In genomic region chr2:45085487-45085886, GRCh38 we compare ENCODE assay signal across 25 cellular contexts.
"Had no signal": no experiment of that assay in that cellular context is flagged by ENCODE, and none has a peak within 500 bp of the region (broad histone marks: within the 10 kb centered on the region; RNA-seq: fewer than 3 reads in every experiment).

No MANE protein-coding gene starts in this region.

- H3K4me1 ChIP-seq: SJSA1 had no signal

- H3K27me3 ChIP-seq: brain microvascular endothelial cell, cardiac muscle cell, MG63, SJSA1 had no signal

- H3K36me3 ChIP-seq: brain microvascular endothelial cell, cardiac muscle cell, MG63, SJSA1 had no signal

- H3K4me2 ChIP-seq: KMS-11 had no signal

- H3K9ac ChIP-seq: KMS-11 had no signal

- H3K4me3 ChIP-seq: cardiac muscle cell, MG63, SJSA1 had no signal

- DNase-seq: activated CD4-positive, alpha-beta memory T cell treated with anti-CD3 and anti-CD28 coated beads, Interleukin-2, amount 10 ng/mL, durations not matched to agents 7 days and 5 days; activated CD4-positive, alpha-beta T cell treated with anti-CD3 and anti-CD28 coated beads, Interleukin-2, amount 10 ng/mL, durations not matched to agents 7 days and 5 days; activated CD4-positive, CD25-positive, alpha-beta regulatory T cell; activated gamma-delta T cell; activated naive CD4-positive, alpha-beta T cell treated with anti-CD3 and anti-CD28 coated beads, Interleukin-2, amount 10 ng/mL, durations not matched to agents 7 days and 5 days; activated naive CD8-positive, alpha-beta T cell treated with anti-CD3 and anti-CD28 coated beads for 36 hours; activated T-cell treated with anti-CD3 and anti-CD28 coated beads for 4 hours; activated T-cell treated with anti-CD3 and anti-CD28 coated beads, Interleukin-2, amount 50 U/mL, for 48 hours; brain microvascular endothelial cell; MG63; NCI-H1092 treated with DMSO at 0.1 percent for 48 hours; NCI-H1417 treated with DMSO at 0.1 percent for 48 hours; NCI-H1694; NCI-H2029; NCI-H345; NCI-H510A; NCI-H526 treated with DMSO at 0.1 percent for 48 hours; NCI-H82; T-helper 2 cell; T1000 had no signal

- H3K9me3 ChIP-seq: MG63, SJSA1 had no signal

- H3K27ac ChIP-seq: brain microvascular endothelial cell, cardiac muscle cell, KMS-11, SJSA1, VCaP had no signal

- ATAC-seq: activated T-helper 17 cell treated with anti-CD3 and anti-CD28 coated beads, Interleukin-2, amount 50 U/mL, for 72 hours had no signal
